ENCODE assay signal across 8 cellular contexts in the genomic region with DNA sequence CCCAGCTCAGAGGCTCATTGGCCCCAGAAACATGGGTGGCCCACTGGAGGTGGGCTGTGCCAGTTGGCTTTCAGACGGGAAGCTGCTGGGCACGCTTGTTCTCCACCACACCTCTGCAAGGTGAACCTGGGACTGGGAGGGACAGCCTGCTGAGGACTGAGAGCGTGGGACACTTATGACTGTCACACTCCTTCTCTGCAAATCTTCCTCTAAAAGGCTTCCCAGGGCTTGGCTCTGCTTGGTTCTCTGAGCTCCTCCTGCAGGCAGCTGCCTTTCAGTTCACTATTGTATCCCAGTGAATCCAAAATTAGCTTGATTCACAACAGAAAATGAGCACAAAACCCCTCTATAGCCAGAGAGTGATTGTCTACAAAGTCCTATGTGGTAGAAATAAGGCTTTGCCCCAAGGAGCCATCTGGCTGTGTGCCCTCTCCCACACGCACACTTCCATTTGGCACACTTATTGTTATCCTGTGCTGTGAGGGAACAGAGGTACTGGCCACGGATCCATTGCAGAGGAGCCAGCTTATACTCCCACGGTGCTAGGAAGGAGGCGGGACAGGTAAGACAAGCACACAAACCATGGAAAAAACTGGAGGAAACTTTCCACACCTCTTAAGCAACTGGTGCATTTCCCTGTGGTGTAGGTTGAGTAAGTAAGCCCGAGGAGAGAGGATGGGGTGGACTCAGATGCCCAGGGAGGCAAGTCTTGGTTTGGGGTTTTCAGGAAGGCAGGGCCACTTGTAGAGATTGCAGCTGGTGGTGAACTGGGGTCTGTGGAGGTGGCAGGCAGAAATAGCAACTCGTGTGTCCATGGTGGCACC. TPM values are rescaled to one million over a fixed set of nuclear protein-coding genes. Genes with fewer than 3 reads are reported as not detected.
A peak's percentile ranks its signal among the peaks of the same experiment; 100 is the strongest.
DNase-seq lines count a peak whose midpoint lies in the region; ATAC-seq, FAIRE-seq and TF ChIP-seq lines count a peak whose summit lies in the region.
"Had no signal": no experiment of that assay in that cellular context is flagged by ENCODE, and none has a peak within 500 bp of the region (broad histone marks: within the 10 kb centered on the region; RNA-seq: fewer than 3 reads in every experiment).

No MANE protein-coding gene starts in this region.

- intact Hi-C loops in IMR-90 (cut with micrococcal nuclease) = no loop called here

- no peaks in the 10 kb centered on the region for H3K79me1 ChIP-seq in IMR-90 (ENCODE audit: low read depth in 1 of 2, low read length in 2 of 2)

- no peaks in the 10 kb centered on the region for H3K9me3 Mint-ChIP-seq in activated CD8-positive, alpha-beta T cell treated with anti-CD3 and anti-CD28 coated beads, Interleukin-2, amount 10 ng/mL, durations not matched to agents 7 days and 5 days (ENCODE audit: insufficient read depth)
- H3K9me3 Mint-ChIP-seq in stimulated activated naive CD8-positive, alpha-beta T cell treated with anti-CD3 and anti-CD28 coated beads, Interleukin-15, Interleukin-2, amounts not matched to agents 100 ng/mL and 50 ng/mL, for 24 hours = no peaks in the 10 kb centered on the region

- H2AFZ ChIP-seq in IMR-90 (replicated peaks; ENCODE audit: low read length, poor library complexity) = peak overlapping the region; percentile 35
- peak overlapping the region; percentile 81 for H2AFZ ChIP-seq in keratinocyte (ENCODE audit: control insufficient read depth, low read length)

- POLR2A ChIA-PET in IMR-90 (lab: Charles Lee; ENCODE audit: unreplicated experiment) = interaction anchor here (0.5 kb wide), 1 partner anchor 11 kb away, joined by 3 read pairs; no protein-coding TSS in a partner anchor
- POLR2A ChIA-PET in activated CD8-positive, alpha-beta T cell treated with anti-CD3 and anti-CD28 coated beads, Interleukin-2, amount 10 ng/mL, durations not matched to agents 7 days and 5 days (lab: Charles Lee) = interaction anchor here (0.8 to 14.2 kb wide), 6 partner anchors 10 to 478 kb away, joined by 3 to 376 read pairs (median 120); a partner anchor contains a TSS

- no peak overlapping the region for H2BK20ac ChIP-seq in IMR-90 (ENCODE audit: low read depth, low read length)

- H3K9me1 ChIP-seq in IMR-90 (ENCODE audit: insufficient read depth, low read length) (0 out of 2 replicates have a peak, but pooled peaks cover 4% of the 10 kb centered on the region), keratinocyte (ENCODE audit: control insufficient read depth, extremely low read depth, insufficient read depth, low read length) (no peaks in the 10 kb centered on the region)

- no peak for FAIRE-seq in keratinocyte (lab: Jason Lieb, UNC)

- H2AK5ac ChIP-seq in IMR-90 (ENCODE audit: low read depth, low read length) = no peak overlapping the region

- H3K4me3 ChIP-seq in IMR-90 (ENCODE audit: insufficient read depth, low read depth, low read length) (no peak overlapping the region), keratinocyte (ENCODE audit: control insufficient read depth in 2 of 3, extremely low read depth in 1 of 3, insufficient read depth in 2 of 3, low read depth in 1 of 3, low read length in 3 of 3) (no peak overlapping the region)

- H3K14ac ChIP-seq in IMR-90 (replicated peaks; ENCODE audit: low read depth, low read length) = no peak overlapping the region

- no peak for TF ChIP-seq POLR2A in IMR-90 (IDR thresholded peaks at IDR 0.05; ENCODE audit: low read depth, low read length)

- no peak overlapping the region for H4K5ac ChIP-seq in IMR-90 (ENCODE audit: low read depth, low read length)

- H3K36me3 ChIP-seq in IMR-90 (ENCODE audit: control insufficient read depth, insufficient read depth, low read length) (no peaks in the 10 kb centered on the region), keratinocyte (ENCODE audit: control insufficient read depth in 2 of 2, extremely low read depth in 1 of 2, insufficient read depth in 2 of 2, low read length in 2 of 2) (no peaks in the 10 kb centered on the region)

- peaks cover 77% of the 10 kb centered on the region for H3K4me1 Mint-ChIP-seq in activated CD8-positive, alpha-beta T cell treated with anti-CD3 and anti-CD28 coated beads, Interleukin-2, amount 10 ng/mL, durations not matched to agents 7 days and 5 days (ENCODE audit: low read depth)
- H3K4me1 Mint-ChIP-seq in stimulated activated naive CD8-positive, alpha-beta T cell treated with anti-CD3 and anti-CD28 coated beads, Interleukin-15, Interleukin-2, amounts not matched to agents 100 ng/mL and 50 ng/mL, for 24 hours (ENCODE audit: low read depth) = peaks cover 73% of the 10 kb centered on the region

- peaks cover 29% of the 10 kb centered on the region for H3K27me3 ChIP-seq in IMR-90 (ENCODE audit: control insufficient read depth, insufficient read depth, low read length)
- H3K27me3 ChIP-seq in keratinocyte (ENCODE audit: control insufficient read depth, extremely low read depth, insufficient read depth, low read length) = no peaks in the 10 kb centered on the region

- H3K9me3 ChIP-seq in IMR-90 (ENCODE audit: control insufficient read depth, insufficient read depth, low read length) (no peaks in the 10 kb centered on the region), keratinocyte (ENCODE audit: control insufficient read depth, low read depth, low read length) (no peaks in the 10 kb centered on the region)

- no peaks in the 10 kb centered on the region for H3K79me2 ChIP-seq in keratinocyte (ENCODE audit: control insufficient read depth, insufficient read depth, low read length)

- no CpG with 5 or more reads among the region's 9 CpGs for WGBS in IMR-90 (ENCODE audit: extremely low coverage in 2 of 2, insufficient read length in 1 of 2), 2 experiments

- BruUV-seq in IMR-90 (replicated peaks; lab: Mats Ljungman, UMichigan) = no TSS peak

- peak overlapping the region; percentile 99 for H3K27ac Mint-ChIP-seq in activated CD8-positive, alpha-beta T cell treated with anti-CD3 and anti-CD28 coated beads, Interleukin-2, amount 10 ng/mL, durations not matched to agents 7 days and 5 days
- H3K27ac Mint-ChIP-seq in stimulated activated naive CD8-positive, alpha-beta T cell treated with anti-CD3 and anti-CD28 coated beads, Interleukin-15, Interleukin-2, amounts not matched to agents 100 ng/mL and 50 ng/mL, for 24 hours = peak overlapping the region; percentile 100

- H4K91ac ChIP-seq in IMR-90 (ENCODE audit: insufficient read depth, low read depth, low read length) = no peak overlapping the region

- ATAC-seq in IMR-90 (ENCODE audit: low read depth) = no peak
- ATAC-seq in activated CD8-positive, alpha-beta T cell treated with anti-CD3 and anti-CD28 coated beads, Interleukin-2, amount 10 ng/mL, durations not matched to agents 7 days and 5 days = no peak
- no peak for ATAC-seq in GM19463 (IDR thresholded peaks at IDR 0.05; ENCODE audit: unreplicated experiment)

- no peak overlapping the region for H3K4me2 ChIP-seq in IMR-90 (ENCODE audit: low read depth, low read length)
- H3K4me2 ChIP-seq in keratinocyte (ENCODE audit: control insufficient read depth, extremely low read depth, insufficient read depth, low read depth, low read length) = peak overlapping the region; percentile 6

- no peak overlapping the region for H3K9ac ChIP-seq in IMR-90 (ENCODE audit: low read depth, low read length)
- H3K9ac ChIP-seq in keratinocyte (ENCODE audit: control insufficient read depth, extremely low read depth, insufficient read depth, low read length) = no peak overlapping the region

- no peak overlapping the region for H2BK15ac ChIP-seq in IMR-90 (ENCODE audit: low read depth, low read length)

- no peak overlapping the region for H2AK9ac ChIP-seq in IMR-90 (replicated peaks; ENCODE audit: low read depth, low read length, poor library complexity)

- no peak for TF ChIP-seq RAD21 in IMR-90 (IDR thresholded peaks at IDR 0.05; ENCODE audit: low read length)

- H2BK120ac ChIP-seq in IMR-90 (ENCODE audit: low read depth, low read length) = no peak overlapping the region

- TF ChIP-seq CTCF in IMR-90 (conservative IDR thresholded peaks at IDR 0.05; ENCODE audit: low read depth, low read length) (no peak), keratinocyte (optimal IDR thresholded peaks at IDR 0.05 in 1 of 3, IDR thresholded peaks at IDR 0.05 in 1 of 3, conservative IDR thresholded peaks at IDR 0.05 in 1 of 3; ENCODE audit: extremely low read depth in 1 of 3, insufficient read depth in 2 of 3, low read length in 3 of 3) (no peak)

- H3K36me3 Mint-ChIP-seq in activated CD8-positive, alpha-beta T cell treated with anti-CD3 and anti-CD28 coated beads, Interleukin-2, amount 10 ng/mL, durations not matched to agents 7 days and 5 days (ENCODE audit: low read depth) = no peaks in the 10 kb centered on the region
- no peaks in the 10 kb centered on the region for H3K36me3 Mint-ChIP-seq in stimulated activated naive CD8-positive, alpha-beta T cell treated with anti-CD3 and anti-CD28 coated beads, Interleukin-15, Interleukin-2, amounts not matched to agents 100 ng/mL and 50 ng/mL, for 24 hours (ENCODE audit: low read depth)

- no peak overlapping the region for H4K8ac ChIP-seq in IMR-90 (ENCODE audit: low read depth in 2 of 2, low read length in 2 of 2)

- no peak overlapping the region; the same call in 1 of the 2 replicates for H3K23ac ChIP-seq in IMR-90 (ENCODE audit: low read depth, low read length)

- in situ Hi-C loops in IMR-90 (cut with MboI; ENCODE audit: low sequenced_read_pairs) = no loop called here

- H3K4me1 ChIP-seq in IMR-90 (ENCODE audit: control insufficient read depth, insufficient read depth, low read length) (peaks cover 9% of the 10 kb centered on the region; the same call in 1 of the 2 replicates), keratinocyte (ENCODE audit: control insufficient read depth, extremely low read depth, insufficient read depth, low read length) (peaks cover 42% of the 10 kb centered on the region)

- no peak overlapping the region for H3K56ac ChIP-seq in IMR-90 (ENCODE audit: extremely low read depth, insufficient read depth, low read length)

- CTCF ChIA-PET in IMR-90 (lab: Yijun Ruan, JAX) = interaction anchor here (0.8 to 2.5 kb wide), 2 partner anchors 17 to 19 kb away, joined by 3 to 8 read pairs; no protein-coding TSS in a partner anchor
- CTCF ChIA-PET in activated CD8-positive, alpha-beta T cell treated with anti-CD3 and anti-CD28 coated beads, Interleukin-2, amount 10 ng/mL, durations not matched to agents 7 days and 5 days (lab: Charles Lee) = interaction anchor here (0.8 to 21.7 kb wide), 7 partner anchors 12 to 201 kb away, joined by 4 to 461 read pairs (median 46); a partner anchor contains a TSS

- no peaks in the 10 kb centered on the region for H3K27me3 Mint-ChIP-seq in activated CD8-positive, alpha-beta T cell treated with anti-CD3 and anti-CD28 coated beads, Interleukin-2, amount 10 ng/mL, durations not matched to agents 7 days and 5 days (ENCODE audit: low read depth)
- no peaks in the 10 kb centered on the region for H3K27me3 Mint-ChIP-seq in stimulated activated naive CD8-positive, alpha-beta T cell treated with anti-CD3 and anti-CD28 coated beads, Interleukin-15, Interleukin-2, amounts not matched to agents 100 ng/mL and 50 ng/mL, for 24 hours

- dilution Hi-C loops in IMR-90 (cut with HindIII; ENCODE audit: low sequenced_read_pairs, unreplicated experiment) (no loop called here), keratinocyte (cut with MboI; ENCODE audit: extremely low pct_ligation_motif_present, low sequenced_read_pairs) (no loop called here)

- DNase-seq in IMR-90 = no peak
- no peak for DNase-seq in activated CD8-positive, alpha-beta T cell treated with anti-CD3 and anti-CD28 coated beads, Interleukin-2, amount 10 ng/mL, durations not matched to agents 7 days and 5 days
- no peak for DNase-seq in keratinocyte (ENCODE audit: low read depth, low spot score)
- DNase-seq in OCI-M1 (lab: John Stamatoyannopoulos, UW) = no peak
- no peak for DNase-seq in activated gamma-delta T cell (lab: John Stamatoyannopoulos, UW)

- H3K18ac ChIP-seq in IMR-90 (ENCODE audit: low read depth, low read length) = no peak overlapping the region

- no peak overlapping the region for H3K4ac ChIP-seq in IMR-90 (ENCODE audit: low read depth, low read length)

- peak overlapping the region; percentile 66 for H3K4me3 Mint-ChIP-seq in activated CD8-positive, alpha-beta T cell treated with anti-CD3 and anti-CD28 coated beads, Interleukin-2, amount 10 ng/mL, durations not matched to agents 7 days and 5 days
- peak overlapping the region; percentile 85 for H3K4me3 Mint-ChIP-seq in stimulated activated naive CD8-positive, alpha-beta T cell treated with anti-CD3 and anti-CD28 coated beads, Interleukin-15, Interleukin-2, amounts not matched to agents 100 ng/mL and 50 ng/mL, for 24 hours

- H2BK5ac ChIP-seq in IMR-90 (ENCODE audit: low read depth, low read length, poor library complexity, severe bottlenecking) = no peak overlapping the region

- H3K27ac ChIP-seq in IMR-90 (ENCODE audit: insufficient read depth, low read length) (no peak overlapping the region), keratinocyte (ENCODE audit: control insufficient read depth, insufficient read depth, low read length) (no peak overlapping the region)
- H3K27ac ChIP-seq: VCaP had no signal

- no peaks in the 10 kb centered on the region for H4K20me1 ChIP-seq in IMR-90 (ENCODE audit: insufficient read depth, low read length)
- H4K20me1 ChIP-seq in keratinocyte (ENCODE audit: control insufficient read depth, extremely low read depth, insufficient read depth, low read length) = no peaks in the 10 kb centered on the region

RNA-seq across cellular contexts. Expression of a gene that starts 18.9 kb away (rescaled TPM):
- 8.4 and 10.3 TPM in 2 replicates for total RNA-seq in IMR-90 (2012; rRNA removed)
- polyA plus RNA-seq in IMR-90 (2012; rRNA removed) = 10.7 and 18.8 TPM in 2 replicates
- 4.9 and 23.6 TPM in 2 replicates for polyA plus RNA-seq in IMR-90 (2012; cell fraction: cytosol; rRNA removed)
- polyA plus RNA-seq in IMR-90 (2012; cell fraction: nucleus; rRNA removed; ENCODE audit: low replicate concordance) = 18.8 and 39.4 TPM in 2 replicates
- total RNA-seq in activated CD8-positive, alpha-beta T cell treated with anti-CD3 and anti-CD28 coated beads, Interleukin-2, amount 10 ng/mL, durations not matched to agents 7 days and 5 days = 10 to 100 TPM; 58.6 to 58.9 TPM
- polyA plus RNA-seq in keratinocyte = 52.4 to 230 TPM (median 117 TPM) in 3 replicates
- 28.0 TPM for polyA plus RNA-seq in keratinocyte (2011; ENCODE audit: low read depth)
- polyA plus RNA-seq in keratinocyte (2011; cell fraction: cytosol; rRNA removed) = 84.3 and 101 TPM in 2 replicates
- 278 and 325 TPM in 2 replicates for polyA plus RNA-seq in keratinocyte (2011; cell fraction: nucleus; rRNA removed)
- 34.6 and 187 TPM in 2 replicates for polyA plus RNA-seq in keratinocyte (2012; ENCODE audit: low replicate concordance)
- polyA minus RNA-seq in keratinocyte = 23.8 to 191 TPM (median 82.3 TPM) in 3 replicates
- 155 TPM for polyA minus RNA-seq in keratinocyte (2011; cell fraction: cytosol; rRNA and poly(A)+ RNA removed)
- 145 and 173 TPM in 2 replicates for polyA minus RNA-seq in keratinocyte (2011; cell fraction: nucleus; rRNA and poly(A)+ RNA removed)

RNA-seq across cellular contexts. Expression of a gene that starts 56.9 kb away (rescaled TPM):
- total RNA-seq in IMR-90 (2012; rRNA removed) = not detected in 2 replicates
- polyA plus RNA-seq in IMR-90 (2012; rRNA removed) = not detected in 2 replicates
- not detected in 2 replicates for polyA plus RNA-seq in IMR-90 (2012; cell fraction: cytosol; rRNA removed)
- polyA plus RNA-seq in IMR-90 (2012; cell fraction: nucleus; rRNA removed; ENCODE audit: low replicate concordance) = not detected in 2 replicates
- total RNA-seq in activated CD8-positive, alpha-beta T cell treated with anti-CD3 and anti-CD28 coated beads, Interleukin-2, amount 10 ng/mL, durations not matched to agents 7 days and 5 days = under 1 TPM; 0.39 to 0.50 TPM
- 0.14 TPM in 1 of 3 replicates, not detected in the others for polyA plus RNA-seq in keratinocyte
- polyA plus RNA-seq in keratinocyte (2011; ENCODE audit: low read depth) = not detected
- polyA plus RNA-seq in keratinocyte (2011; cell fraction: cytosol; rRNA removed) = not detected in 2 replicates
- polyA plus RNA-seq in keratinocyte (2011; cell fraction: nucleus; rRNA removed) = 0.06 and 0.08 TPM in 2 replicates
- not detected in 2 replicates for polyA plus RNA-seq in keratinocyte (2012; ENCODE audit: low replicate concordance)
- polyA minus RNA-seq in keratinocyte = 0.03 TPM in 2 of 3 replicates, not detected in the other
- not detected for polyA minus RNA-seq in keratinocyte (2011; cell fraction: cytosol; rRNA and poly(A)+ RNA removed)
- polyA minus RNA-seq in keratinocyte (2011; cell fraction: nucleus; rRNA and poly(A)+ RNA removed) = 0.16 TPM in 1 of 2 replicates, not detected in the other
